15 cellular contexts compared by ENCODE assay signal in genomic region chr4:41506071-41506470, GRCh38. TPM values are rescaled to one million over a fixed set of nuclear protein-coding genes. Genes with fewer than 3 reads are reported as not detected.
A peak's percentile ranks its signal among the peaks of the same experiment; 100 is the strongest.
DNase-seq lines count a peak whose midpoint lies in the region; ATAC-seq, FAIRE-seq and TF ChIP-seq lines count a peak whose summit lies in the region.
"Had no signal": no experiment of that assay in that cellular context is flagged by ENCODE, and none has a peak within 500 bp of the region (broad histone marks: within the 10 kb centered on the region; RNA-seq: fewer than 3 reads in every experiment).

No MANE protein-coding gene starts in this region.

- TF ChIP-seq CTCF in fibroblast of villous mesenchyme (IDR thresholded peaks at IDR 0.05; ENCODE audit: insufficient read depth, low read depth, low read length) (no peak), thoracic aorta (IDR thresholded peaks at IDR 0.05) (no peak), gastrocnemius medialis (IDR thresholded peaks at IDR 0.05 in 4 of 5, conservative IDR thresholded peaks at IDR 0.05 in 1 of 5) (no peak)

- TF ChIP-seq POLR2A in GM12892 (IDR thresholded peaks at IDR 0.05; ENCODE audit: low read depth, low read length) (no peak), gastrocnemius medialis (IDR thresholded peaks at IDR 0.05) (no peak)

- H3K4me1 ChIP-seq in thoracic aorta (ENCODE audit: control insufficient read depth in 1 of 2, low read depth in 2 of 2) (peaks cover 19 to 56% of the 10 kb centered on the region in 2 donors), gastrocnemius medialis (peaks cover 14 to 16% of the 10 kb centered on the region in 2 donors)
- H3K4me1 ChIP-seq: right lobe of liver had no signal

- H3K9me3 ChIP-seq in thoracic aorta (no peaks in the 10 kb centered on the region), gastrocnemius medialis (no peaks in the 10 kb centered on the region)
- H3K9me3 ChIP-seq: right lobe of liver had no signal

- no peaks in the 10 kb centered on the region for H3K36me3 ChIP-seq in thoracic aorta
- no peaks in the 10 kb centered on the region for H3K36me3 ChIP-seq in gastrocnemius medialis
- H3K36me3 ChIP-seq: right lobe of liver had no signal

- FAIRE-seq in GM12892 (lab: Jason Lieb, UNC) (no peak), frontal cortex (lab: Jason Lieb, UNC) (no peak)

- in situ Hi-C loops in gastrocnemius medialis (cut with MboI; ENCODE audit: low sequenced_read_pairs in 4 of 4), result no loop called here

- intact Hi-C loops in gastrocnemius medialis (cut with DNase I; ENCODE audit: low total_unique reads), result no loop called here

- H3K4me3 ChIP-seq in fibroblast of villous mesenchyme (ENCODE audit: low read depth, low read length) (no peak overlapping the region), thoracic aorta (no peak overlapping the region), gastrocnemius medialis (no peak overlapping the region)
- H3K4me3 ChIP-seq: right lobe of liver had no signal

- no peak for ATAC-seq in thoracic aorta (ENCODE audit: insufficient number of reproducible peaks, low FRiP score, low read depth)
- ATAC-seq in gastrocnemius medialis, result no peak
- ATAC-seq: left lobe of liver; stimulated activated naive B cell treated with anti-CD40 and anti-IgM and Interleukin-4, amounts not matched to agents 10 μg/mL and 1 μg/mL and 100 μg/mL, for 72 hours had no signal

- H3K27ac ChIP-seq in thoracic aorta (peak overlapping the region; percentile 50 to 54), gastrocnemius medialis (no peak overlapping the region)
- H3K27ac ChIP-seq: right lobe of liver had no signal

- peak; percentile 62 for DNase-seq in ELR (ENCODE audit: low read depth)
- peak; percentile 8 for DNase-seq in RPMI7951 (ENCODE audit: low read depth)
- peak; percentile 16 for DNase-seq in fibroblast of villous mesenchyme (ENCODE audit: low read depth)
- DNase-seq in thoracic aorta (ENCODE audit: low spot score), result no peak
- DNase-seq in GM12892 (ENCODE audit: insufficient read length), result no peak
- no peak for DNase-seq in NCI-H510A treated with DMSO at 0.1 percent for 48 hours (lab: John Stamatoyannopoulos, UW)
- DNase-seq in gastrocnemius medialis, result no peak
- no peak for DNase-seq in frontal cortex (ENCODE audit: low spot score in 2 of 2)
- DNase-seq: activated CD4-positive, alpha-beta memory T cell treated with anti-CD3 and anti-CD28 coated beads for 36 hours; activated effector memory CD4-positive, alpha-beta T cell treated with anti-CD3 and anti-CD28 coated beads, Interleukin-2, amount 50 U/mL, for 16 hours; NCI-H1417 treated with DMSO at 0.1 percent for 48 hours; NCI-H510A; right lobe of liver; stimulated activated naive B cell treated with anti-CD40 and anti-IgM and Interleukin-4, amounts not matched to agents 10 μg/mL and 1 μg/mL and 100 μg/mL, for 72 hours had no signal

- H3K27me3 ChIP-seq in thoracic aorta (replicated peaks; ENCODE audit: insufficient read depth), result no peaks in the 10 kb centered on the region
- H3K27me3 ChIP-seq in gastrocnemius medialis, result no peaks in the 10 kb centered on the region
- H3K27me3 ChIP-seq: right lobe of liver had no signal

RNA-seq across cellular contexts. Expression of gene LIMCH1, which starts 31.9 kb away (rescaled TPM):
- 0.39 and 0.60 TPM in 2 replicates for total RNA-seq in RPMI7951 (2014; rRNA removed; shearing (Covaris generic))
- total RNA-seq in fibroblast of villous mesenchyme (3.9 and 8.4 TPM in 2 replicates), thoracic aorta (100 to 1,000 TPM in 1 of 2 donors, 10 to 100 TPM in 1; 95.3 to 158 TPM), gastrocnemius medialis (10 to 100 TPM; 36.2 to 71.4 (median 52.1) TPM), frontal cortex (140 TPM)
- polyA plus RNA-seq in GM12892 (2012; ENCODE audit: missing spikeins), result 0.28 TPM
- total RNA-seq: activated CD4-positive, alpha-beta memory T cell treated with anti-CD3 and anti-CD28 coated beads for 36 hours had no signal

Comparison
In these comparisons a context has a peak if more than half of its experiments do, and no peak if none do; other contexts are left out.
1. DNase-seq: peak in ELR (single experiment), RPMI7951 (single experiment) and fibroblast of villous mesenchyme (single experiment); none in thoracic aorta (single experiment), GM12892 (single experiment), NCI-H510A treated with DMSO at 0.1 percent for 48 hours (single experiment), gastrocnemius medialis (0 of 2) and frontal cortex (0 of 2).
2. H3K27ac ChIP-seq: peak in thoracic aorta (2 of 2); none in gastrocnemius medialis (0 of 4).